ENCODE assay signal across 18 cellular contexts in the genomic region with DNA sequence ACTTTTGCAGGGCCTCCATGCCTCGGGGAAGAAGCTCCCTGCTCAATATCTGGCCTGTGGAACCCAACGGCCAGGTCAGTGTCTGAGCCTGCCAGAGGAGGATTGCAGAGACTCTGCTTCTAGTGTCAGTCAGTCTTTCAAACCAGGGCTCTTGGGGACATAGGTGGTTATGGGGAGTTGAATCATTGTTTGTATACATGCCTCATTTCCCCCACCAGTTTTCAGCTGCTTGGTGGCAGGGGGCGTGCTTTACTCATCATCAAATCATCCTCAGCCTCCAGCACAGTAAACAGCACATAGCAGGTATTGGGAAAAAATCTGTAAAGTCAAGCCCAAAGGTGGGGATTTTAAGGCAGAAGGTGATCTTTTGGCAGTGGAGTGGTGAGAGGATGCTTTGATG.
"Had no signal": no experiment of that assay in that cellular context is flagged by ENCODE, and none has a peak within 500 bp of the region (broad histone marks: within the 10 kb centered on the region; RNA-seq: fewer than 3 reads in every experiment).

No MANE protein-coding gene starts in this region.

- DNase-seq: cortex of kidney; dorsolateral prefrontal cortex; effector CD8-positive, alpha-beta T cell; foreskin melanocyte; heart right ventricle; hypothalamus; kidney glomerular epithelial cell; mammary epithelial cell; natural killer cell; posterior cingulate gyrus; stimulated activated CD4-positive, alpha-beta T cell treated with anti-CD3 and anti-CD28 coated beads, Interleukin-4, amount 100 ng/mL, for 1 hour; stimulated activated CD8-positive, alpha-beta memory T cell treated with anti-CD3 and anti-CD28 coated beads, Interleukin-4, amount 100 ng/mL, for 48 hours; tibial artery; upper lobe of left lung; uterus had no signal

- H3K27ac ChIP-seq: dorsolateral prefrontal cortex, heart right ventricle, right atrium auricular region, tibial artery, upper lobe of left lung, uterus had no signal

- ATAC-seq: heart right ventricle; left lobe of liver; natural killer cell; stimulated activated memory B cell treated with anti-CD40 and anti-IgM and Interleukin-4, amounts not matched to agents 10 μg/mL and 1 μg/mL and 100 μg/mL, for 72 hours had no signal

- H3K4me3 ChIP-seq: dorsolateral prefrontal cortex, heart right ventricle, right atrium auricular region, tibial artery, upper lobe of left lung, uterus had no signal

- H3K36me3 ChIP-seq: heart right ventricle, right atrium auricular region, tibial artery, upper lobe of left lung, uterus had no signal

- H3K9me3 ChIP-seq: right atrium auricular region, upper lobe of left lung, uterus had no signal

- H3K4me1 ChIP-seq: uterus had no signal

- H3K27me3 ChIP-seq: dorsolateral prefrontal cortex, right atrium auricular region, tibial artery, upper lobe of left lung, uterus had no signal
